ENCODE assay signal across 9 cellular contexts in genomic region chr7:140342732-140343514, GRCh38. TPM values are rescaled to one million over a fixed set of nuclear protein-coding genes. Genes with fewer than 3 reads are reported as not detected.
A peak's percentile ranks its signal among the peaks of the same experiment; 100 is the strongest.
DNase-seq lines count a peak whose midpoint lies in the region; ATAC-seq, FAIRE-seq and TF ChIP-seq lines count a peak whose summit lies in the region.
"Had no signal": no experiment of that assay in that cellular context is flagged by ENCODE, and none has a peak within 500 bp of the region (broad histone marks: within the 10 kb centered on the region; RNA-seq: fewer than 3 reads in every experiment).

No MANE protein-coding gene starts in this region.

- H3K4me3 ChIP-seq in A549 (no peak overlapping the region), GM12875 (ENCODE audit: low read depth, low read length) (no peak overlapping the region), OCI-LY3 (ENCODE audit: low read length) (no peak overlapping the region)

- H3K27ac Mint-ChIP-seq in endothelial cell (ENCODE audit: unreplicated experiment): no peak overlapping the region
- no peak overlapping the region for H3K27ac Mint-ChIP-seq in nephron

- H3K4me1 Mint-ChIP-seq in endothelial cell (ENCODE audit: unreplicated experiment): peaks cover 19% of the 10 kb centered on the region
- no peaks in the 10 kb centered on the region for H3K4me1 Mint-ChIP-seq in nephron

- H3K27me3 Mint-ChIP-seq in endothelial cell (ENCODE audit: unreplicated experiment) (peaks cover 5% of the 10 kb centered on the region), nephron (ENCODE audit: low read depth) (no peaks in the 10 kb centered on the region)

- H3K4me1 ChIP-seq in A549 (no peaks in the 10 kb centered on the region), OCI-LY3 (ENCODE audit: low read length) (no peaks in the 10 kb centered on the region)

- 81% methylated on average over 13 of the region's 13 CpGs for WGBS in A549 (ENCODE audit: missing lambda C conversion rate)

- H3K9me3 ChIP-seq in A549 (no peaks in the 10 kb centered on the region), OCI-LY3 (ENCODE audit: insufficient read depth, low read length) (no peaks in the 10 kb centered on the region)

- H3K4me2 ChIP-seq in A549 (no peak overlapping the region), OCI-LY3 (ENCODE audit: low read length) (no peak overlapping the region)

- ATAC-seq in A549 (peak; percentile 77 to 87; a peak in 5 of 6 replicates), HG03097 (IDR thresholded peaks at IDR 0.05; ENCODE audit: low FRiP score, unreplicated experiment) (no peak), GM18519 (IDR thresholded peaks at IDR 0.05; ENCODE audit: low FRiP score, unreplicated experiment) (no peak)

- H3K36me3 Mint-ChIP-seq in endothelial cell (ENCODE audit: low read depth, unreplicated experiment): peaks cover 23% of the 10 kb centered on the region
- peaks cover 62% of the 10 kb centered on the region for H3K36me3 Mint-ChIP-seq in nephron (ENCODE audit: low read depth)

- no peak overlapping the region for H3K9ac ChIP-seq in OCI-LY3 (ENCODE audit: low read length)

- CTCF ChIA-PET in A549 (lab: Yijun Ruan, JAX): interaction anchor here (0.6 to 2.1 kb wide), 11 partner anchors 9 to 1306 kb away, joined by 3 to 15 read pairs (median 3); no protein-coding TSS in a partner anchor

- TF ChIP-seq CTCF in A549 (IDR thresholded peaks at IDR 0.05) (peak; percentile 53), GM12875 (IDR thresholded peaks at IDR 0.05; ENCODE audit: borderline replicate concordance, insufficient read depth, low read depth, low read length) (peak; percentile 65; the same call in 1 of the 2 replicates), OCI-LY3 (IDR thresholded peaks at IDR 0.05; ENCODE audit: low read depth, low read length) (peak; percentile 64), endothelial cell (IDR thresholded peaks at IDR 0.05; ENCODE audit: unreplicated experiment) (no peak), nephron (IDR thresholded peaks at IDR 0.05; ENCODE audit: unreplicated experiment in 3 of 3) (peak; percentile 23 to 53 (median 39))

- H3K27ac ChIP-seq in A549 (no peak overlapping the region), OCI-LY3 (ENCODE audit: low read length) (no peak overlapping the region)
- H3K27ac ChIP-seq: epithelial cell of prostate had no signal

- TF ChIP-seq EP300 in A549 (IDR thresholded peaks at IDR 0.05): no peak

- TF ChIP-seq POLR2A in A549 (IDR thresholded peaks at IDR 0.05; ENCODE audit: low read length): no peak

- H4K20me1 ChIP-seq in OCI-LY3 (ENCODE audit: insufficient read depth, low read length): 0 out of 2 replicates have a peak, but pooled peaks cover 9% of the 10 kb centered on the region

- H3K27me3 ChIP-seq in OCI-LY3 (ENCODE audit: low read depth, low read length): no peaks in the 10 kb centered on the region

- peaks cover 5% of the 10 kb centered on the region for H3K36me3 ChIP-seq in OCI-LY3 (replicated peaks; ENCODE audit: low read depth, low read length)

- H2AFZ ChIP-seq in OCI-LY3 (ENCODE audit: low read depth, low read length): no peak overlapping the region

- H3K9me3 Mint-ChIP-seq in endothelial cell (ENCODE audit: unreplicated experiment): no peaks in the 10 kb centered on the region
- peaks cover 5% of the 10 kb centered on the region for H3K9me3 Mint-ChIP-seq in nephron

- no peak for FAIRE-seq in A549 (lab: Jason Lieb, UNC)

- POLR2A ChIA-PET in A549 (lab: Yijun Ruan, JAX): no interaction called here

- DNase-seq in A549 (ENCODE audit: low read depth in 1 of 2, low spot score in 1 of 2): peak; percentile 16 to 42
- peak; percentile 32 for DNase-seq in endothelial cell (ENCODE audit: low spot score)
- DNase-seq in NCI-H446 treated with DMSO at 0.1 percent for 48 hours (lab: John Stamatoyannopoulos, UW): no peak

- no peaks in the 10 kb centered on the region for H3K79me2 ChIP-seq in OCI-LY3 (ENCODE audit: low read length)

- peak; percentile 54 to 68; a peak in 4 of 5 replicates for TF ChIP-seq RAD21 in A549 (conservative IDR thresholded peaks at IDR 0.05 in 1 of 2, IDR thresholded peaks at IDR 0.05 in 1 of 2)

- H3K4me3 Mint-ChIP-seq in endothelial cell (ENCODE audit: unreplicated experiment) (no peak overlapping the region), nephron (no peak overlapping the region)

TF ChIP-seq in A549, 52 proteins besides CTCF, POLR2A, EP300 and RAD21:
- TF ChIP-seq ZNF302 (CRISPR knock-in tag; IDR thresholded peaks at IDR 0.05) (no peak), SMC3 (IDR thresholded peaks at IDR 0.05) (0 out of 3 replicates have a peak, but pooled peaks have one; percentile 35)

RNA-seq across cellular contexts. Expression of gene SLC37A3, which starts 55.4 kb away (rescaled TPM):
- polyA plus RNA-seq in A549 (2011; rRNA removed) (46.4 and 53.2 TPM in 2 replicates), A549 (2017; fragmentation: RNase III; extraction: RNeasy Plus Mini Kit Qiagen cat#74134 plus additional on column Dnase treatment) (23.0 to 30.0 TPM (median 26.9 TPM) in 3 replicates)
- polyA plus RNA-seq in A549 (2012; cell fraction: cytosol; rRNA removed): 21.7 and 26.3 TPM in 2 replicates
- polyA plus RNA-seq in A549 (2012; cell fraction: nucleus; rRNA removed): 33.5 and 72.2 TPM in 2 replicates
- polyA minus RNA-seq in A549 (2011; rRNA and poly(A)+ RNA removed): 53.5 and 77.5 TPM in 2 replicates
- total RNA-seq in endothelial cell (ENCODE audit: unreplicated experiment): 76.7 TPM

Comparison
In these comparisons a context has a peak if more than half of its experiments do, and no peak if none do; other contexts are left out.
1. ATAC-seq: peak in A549 (2 of 2); none in HG03097 (single experiment) and GM18519 (single experiment).